ENCODE assay signal across 11 cellular contexts in the genomic region with DNA sequence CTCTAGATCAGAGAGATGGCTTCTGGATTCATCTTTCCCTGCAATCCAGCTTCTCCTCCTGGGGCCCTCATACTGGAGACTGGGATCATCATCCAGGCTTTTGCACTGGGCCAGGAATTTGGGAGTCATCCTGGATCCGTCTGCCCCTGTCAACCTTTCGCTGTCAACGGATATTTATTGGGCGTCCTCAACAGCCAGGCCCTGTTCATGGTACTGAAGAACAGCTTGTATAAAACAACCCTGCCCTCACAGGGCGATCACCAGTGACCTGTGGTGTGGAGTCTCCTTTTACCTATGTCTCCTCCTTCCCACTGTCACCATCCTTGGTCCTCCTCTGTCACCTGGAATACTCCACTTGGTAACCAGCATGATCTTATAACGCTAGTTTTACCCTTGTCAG. TPM values are rescaled to one million over a fixed set of nuclear protein-coding genes. Genes with fewer than 3 reads are reported as not detected.
DNase-seq lines count a peak whose midpoint lies in the region; ATAC-seq, FAIRE-seq and TF ChIP-seq lines count a peak whose summit lies in the region.
"Not testable (repeated sequence)": the region's sequence is repeated elsewhere in the genome, so short reads cannot be mapped to it uniquely, and the experiment has no call there.
"Had no signal": no experiment of that assay in that cellular context is flagged by ENCODE, and none has a peak within 500 bp of the region (broad histone marks: within the 10 kb centered on the region; RNA-seq: fewer than 3 reads in every experiment).

No MANE protein-coding gene starts in this region.

- H3K4me3 Mint-ChIP-seq in endodermal cell = not testable (repeated sequence)

- DNase-seq in SK-N-SH; K562 (ENCODE audit: extremely low read depth in 1 of 4, low spot score in 3 of 4): not testable (repeated sequence)
- DNase-seq in endodermal cell (peak; percentile 35), left kidney (ENCODE audit: low read depth, low spot score) (peak; percentile 12)

- FAIRE-seq in K562 (lab: Jason Lieb, UNC) = not testable (repeated sequence)

- H3K4me2 ChIP-seq in SK-N-SH; K562 (ENCODE audit: insufficient read depth, low read length): not testable (repeated sequence)

- H3K9me2 ChIP-seq in SK-N-SH = not testable (repeated sequence)

- H3K9me3 ChIP-seq in HEK293 (ENCODE audit: control insufficient read depth, insufficient read depth, low read depth, low read length); SK-N-SH; K562 (replicated peaks; ENCODE audit: control insufficient read depth, insufficient read depth, low read depth, low read length); endodermal cell (ENCODE audit: control insufficient read depth, low read length): not testable (repeated sequence)

- not testable (repeated sequence) for H2AFZ ChIP-seq in SK-N-SH (ENCODE audit: low read depth); K562 (ENCODE audit: low read depth, low read length)

- BruUV-seq in K562 (replicated peaks; lab: Mats Ljungman, UMichigan) = not testable (repeated sequence)

- not testable (repeated sequence) for H3K4me1 ChIP-seq in HEK293 (ENCODE audit: control insufficient read depth, insufficient read depth, low read length); SK-N-SH (ENCODE audit: control insufficient read depth in 1 of 2, insufficient read depth in 2 of 2, low read depth in 1 of 2, low read length in 1 of 2); K562 (replicated peaks in 1 of 2; ENCODE audit: control insufficient read depth in 2 of 2, insufficient read depth in 2 of 2, low read length in 2 of 2); endodermal cell (ENCODE audit: control insufficient read depth, insufficient read depth, low read length)

- not testable (repeated sequence) for TF ChIP-seq EP300 in Ishikawa (IDR thresholded peaks at IDR 0.05; ENCODE audit: borderline replicate concordance); SK-N-SH (IDR thresholded peaks at IDR 0.05; ENCODE audit: borderline replicate concordance in 1 of 2, low read depth in 1 of 2, low read length in 1 of 2); K562 (IDR thresholded peaks at IDR 0.05; ENCODE audit: low read length)

- H3K36me3 Mint-ChIP-seq in endodermal cell (ENCODE audit: low read depth) = not testable (repeated sequence)

- H3K27me3 ChIP-seq in SK-N-SH (ENCODE audit: insufficient read depth); K562 (ENCODE audit: control insufficient read depth in 2 of 2, insufficient read depth in 2 of 2, low read length in 2 of 2): not testable (repeated sequence)
- peaks cover 82% of the 10 kb centered on the region for H3K27me3 ChIP-seq in endodermal cell (ENCODE audit: control insufficient read depth, insufficient read depth, low read length, poor library complexity, severe bottlenecking)

- TF ChIP-seq POLR2A in K562 (conservative IDR thresholded peaks at IDR 0.05) = not testable (repeated sequence)

- WGBS in SK-N-SH (ENCODE audit: low lambda C conversion rate) = 68% methylated on average over 5 of the region's 6 CpGs
- 0% methylated on average over 5 of the region's 6 CpGs for WGBS in K562 (ENCODE audit: insufficient coverage, low coverage, missing lambda C conversion rate)
- WGBS in endodermal cell (ENCODE audit: insufficient coverage in 1 of 2, insufficient read length in 1 of 2), 2 experiments = 52 to 63% methylated on average over 4 to 6 of the region's 6 CpGs

- TF ChIP-seq RAD21 in Ishikawa (IDR thresholded peaks at IDR 0.05; ENCODE audit: low read depth); SK-N-SH (IDR thresholded peaks at IDR 0.05; ENCODE audit: low read length); K562 (CRISPR knock-in tag; conservative IDR thresholded peaks at IDR 0.05 in 1 of 2, IDR thresholded peaks at IDR 0.05 in 1 of 2): not testable (repeated sequence)

- H3K4me3 ChIP-seq in HEK293 (ENCODE audit: low read depth, low read length); SK-N-SH (ENCODE audit: low read depth in 2 of 2, low read length in 1 of 2); K562; endodermal cell (ENCODE audit: low read length): not testable (repeated sequence)

- H3K9me1 ChIP-seq in K562 (ENCODE audit: control insufficient read depth, insufficient read depth, low read length) = not testable (repeated sequence)

- H4K20me1 ChIP-seq in SK-N-SH (ENCODE audit: insufficient read depth); K562 (replicated peaks; ENCODE audit: control insufficient read depth, insufficient read depth, low read length): not testable (repeated sequence)

- not testable (repeated sequence) for H3K27ac Mint-ChIP-seq in endodermal cell

- not testable (repeated sequence) for H3K4me1 Mint-ChIP-seq in endodermal cell

- CTCF ChIA-PET in HEK293 (lab: Yijun Ruan, JAX); SK-N-SH (lab: Yijun Ruan, JAX); K562 (lab: Yijun Ruan, JAX; ENCODE audit: low intra/inter-chr PET ratio): not testable (repeated sequence)

- H3K9ac ChIP-seq in SK-N-SH; K562 (ENCODE audit: insufficient read depth in 1 of 2, low read depth in 2 of 2, low read length in 2 of 2); endodermal cell (ENCODE audit: extremely low read depth, low read length, poor library complexity, severe bottlenecking): not testable (repeated sequence)

- not testable (repeated sequence) for H3K27ac ChIP-seq in HEK293 (ENCODE audit: extremely low read depth, low read depth, low read length); SK-N-SH (ENCODE audit: low read depth in 2 of 2, low read length in 1 of 2); K562 (ENCODE audit: extremely low read depth, low read depth, low read length); endodermal cell (ENCODE audit: low read depth, low read length)

- TF ChIP-seq CTCF in HEK293 (tag by site-specific recombination; IDR thresholded peaks at IDR 0.05); SK-N-SH (IDR thresholded peaks at IDR 0.05); K562 (IDR thresholded peaks at IDR 0.05 in 2 of 3, conservative IDR thresholded peaks at IDR 0.05 in 1 of 3; ENCODE audit: insufficient read depth in 2 of 3, low read depth in 1 of 3, low read length in 3 of 3); endodermal cell (conservative IDR thresholded peaks at IDR 0.05): not testable (repeated sequence)

- ATAC-seq in K562 = not testable (repeated sequence)

- H3K79me2 ChIP-seq in SK-N-SH (ENCODE audit: insufficient read depth); K562 (ENCODE audit: control insufficient read depth, insufficient read depth, low read length): not testable (repeated sequence)

- POLR2A ChIA-PET in HEK293 (lab: Yijun Ruan, JAX); SK-N-SH (lab: Yijun Ruan, JAX); K562 (lab: Yijun Ruan, JAX): not testable (repeated sequence)

- H3K9me3 Mint-ChIP-seq in endodermal cell = not testable (repeated sequence)

- peaks cover 93% of the 10 kb centered on the region for H3K27me3 Mint-ChIP-seq in endodermal cell (ENCODE audit: insufficient read depth)

- intact Hi-C loops in K562 (cut with micrococcal nuclease) = not testable (repeated sequence)

- in situ Hi-C loops in K562 (cut with MboI) = not testable (repeated sequence)

- H3K36me3 ChIP-seq in HEK293 (ENCODE audit: control insufficient read depth in 2 of 2, insufficient read depth in 1 of 2, low read length in 2 of 2); SK-N-SH (replicated peaks in 1 of 2; ENCODE audit: control insufficient read depth in 1 of 2, insufficient read depth in 2 of 2, low read length in 1 of 2); K562 (ENCODE audit: control insufficient read depth, insufficient read depth, low read length); endodermal cell (ENCODE audit: control insufficient read depth, insufficient read depth, low read length): not testable (repeated sequence)

- H3F3A ChIP-seq in SK-N-SH (replicated peaks; ENCODE audit: insufficient read depth) = not testable (repeated sequence)

TF ChIP-seq in K562, 482 proteins besides CTCF, POLR2A, EP300 and RAD21:
- TF ChIP-seq ZNF316 (IDR thresholded peaks at IDR 0.05) = peak; percentile 26; the same call in 1 of the 2 replicates

RNA-seq across cellular contexts. Expression of gene HOXC4, which starts 48.6 kb away (rescaled TPM):
- polyA plus RNA-seq in SK-N-SH (2012; rRNA removed) (1.6 and 3.7 TPM in 2 replicates), K562 (2011; rRNA removed) (0.38 and 0.73 TPM in 2 replicates), K562 (2014; fragmentation: Illumina TruSeq; extraction: Trizol) (0.36 and 0.71 TPM in 2 replicates), K562 (2014; fragmentation: Nextera tagmentation; extraction: Ambion mirVana) (under 1 TPM in 1 of 2 experiments, not detected in 1; 0.06 TPM), K562 (2014; rRNA removed) (0.70 and 1.5 TPM in 2 replicates)
- 4.7 and 5.9 TPM in 2 replicates for polyA plus RNA-seq in SK-N-SH (2012; cell fraction: cytosol; rRNA removed)
- 6.5 and 7.3 TPM in 2 replicates for polyA plus RNA-seq in SK-N-SH (2012; cell fraction: nucleus; rRNA removed)
- 0.40 and 0.51 TPM in 2 replicates for total RNA-seq in K562 (2011; cell fraction: chromatin; rRNA removed; ENCODE audit: low replicate concordance)
- total RNA-seq in K562 (2011; cell fraction: nucleolus; rRNA removed) = 0.50 TPM in 1 of 2 replicates, not detected in the other
- total RNA-seq in K562 (2011; cell fraction: nucleoplasm; rRNA removed) = 0.53 TPM in 1 of 2 replicates, not detected in the other
- total RNA-seq in K562 (2014; rRNA removed) (0.41 and 0.50 TPM in 2 replicates), K562 (2014; rRNA removed; fragmentation: Illumina TruSeq; extraction: Trizol) (0.25 and 0.41 TPM in 2 replicates), K562 (2015; rRNA removed; fragmentation: Illumina TruSeq; extraction: Trizol) (0.30 and 0.58 TPM in 2 replicates), K562 (2021) (0.75 and 1.1 TPM in 2 replicates), endodermal cell (not detected)
- polyA plus RNA-seq in K562 (2011; cell fraction: cytosol; rRNA removed) = 0.27 and 0.48 TPM in 2 replicates
- polyA plus RNA-seq in K562 (2011; cell fraction: nucleus; rRNA removed) = 1.7 and 2.0 TPM in 2 replicates
- 0.79 and 1.2 TPM in 2 replicates for polyA plus RNA-seq in K562 (2012)
- polyA minus RNA-seq in K562 (2011; rRNA and poly(A)+ RNA removed) = not detected in 2 replicates
- not detected in 2 replicates for polyA minus RNA-seq in K562 (2011; cell fraction: cytosol; rRNA and poly(A)+ RNA removed)
- polyA minus RNA-seq in K562 (2011; cell fraction: nucleus; rRNA and poly(A)+ RNA removed) = 0.44 TPM in 1 of 2 replicates, not detected in the other
- polyA plus RNA-seq in endodermal cell (2013, experiment 1 of 2) = 13.4 TPM
- polyA plus RNA-seq in endodermal cell (2013, experiment 2 of 2) = 10.3 TPM
- total RNA-seq: A172; CD4-positive, alpha-beta memory T cell; CD4-positive, alpha-beta T cell had no signal
- polyA plus RNA-seq: AG04450; CD14-positive monocyte; CD4-positive, alpha-beta memory T cell had no signal
